Comparison of ENCODE assay signal across 22 cellular contexts in the genomic region with DNA sequence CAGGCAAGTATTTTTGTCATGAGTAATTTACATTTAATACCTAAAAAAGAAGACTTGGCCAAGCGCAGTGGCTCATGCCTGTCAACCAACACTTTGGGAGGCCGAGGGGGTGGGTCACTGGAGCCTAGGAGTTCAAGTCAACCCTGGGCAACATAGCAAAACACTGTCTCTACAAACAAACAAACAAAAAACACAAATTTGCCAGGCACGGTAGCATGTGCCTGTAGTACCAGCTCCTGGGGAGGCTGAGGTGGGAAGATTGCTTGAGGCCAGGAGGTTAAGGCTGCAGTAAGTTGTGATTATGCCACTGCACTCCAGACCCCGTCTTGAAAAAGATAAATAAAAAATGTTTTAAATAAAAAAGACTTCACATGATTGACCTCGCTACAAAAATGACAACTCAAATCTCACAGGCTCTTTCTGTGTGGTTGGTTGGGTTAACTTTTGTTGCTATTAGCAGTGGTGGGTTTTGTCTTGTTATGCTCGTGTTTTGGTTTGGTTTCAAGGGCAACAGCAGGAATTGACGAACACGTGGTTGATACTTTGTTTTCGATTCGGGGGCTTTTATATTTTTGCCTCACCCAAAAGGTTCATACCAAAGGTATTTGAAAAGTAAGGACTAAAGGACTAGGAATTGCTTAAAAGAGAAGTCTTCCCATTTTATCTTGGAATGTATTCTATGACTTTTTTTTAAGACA.
A peak's percentile ranks its signal among the peaks of the same experiment; 100 is the strongest.
DNase-seq lines count a peak whose midpoint lies in the region; ATAC-seq and TF ChIP-seq lines count a peak whose summit lies in the region.
"Had no signal": no experiment of that assay in that cellular context is flagged by ENCODE, and none has a peak within 500 bp of the region (broad histone marks: within the 10 kb centered on the region; RNA-seq: fewer than 3 reads in every experiment).

No MANE protein-coding gene starts in this region.

- CTCF ChIA-PET in GM10248 (lab: Yijun Ruan, JAX): no interaction called here

- peaks cover 100% of the 10 kb centered on the region for H3K79me2 ChIP-seq in OCI-LY1 (ENCODE audit: insufficient read depth, low read length)

- peak overlapping the region; percentile 88 for H3K27ac Mint-ChIP-seq in activated T-cell treated with anti-CD3 and anti-CD28 coated beads, Interleukin-2, amount 50 U/mL, for 24 hours
- peak overlapping the region; percentile 66 for H3K27ac Mint-ChIP-seq in stimulated activated memory B cell treated with anti-CD40 and anti-IgM and Interleukin-4, amounts not matched to agents 10 μg/mL and 1 μg/mL and 100 μg/mL, for 72 hours

- H3K36me3 Mint-ChIP-seq in activated T-cell treated with anti-CD3 and anti-CD28 coated beads, Interleukin-2, amount 50 U/mL, for 24 hours (ENCODE audit: low read depth): peaks cover 74% of the 10 kb centered on the region
- H3K36me3 Mint-ChIP-seq in stimulated activated memory B cell treated with anti-CD40 and anti-IgM and Interleukin-4, amounts not matched to agents 10 μg/mL and 1 μg/mL and 100 μg/mL, for 72 hours: peaks cover 60% of the 10 kb centered on the region

- H3K9me3 Mint-ChIP-seq in activated T-cell treated with anti-CD3 and anti-CD28 coated beads, Interleukin-2, amount 50 U/mL, for 24 hours: no peaks in the 10 kb centered on the region
- no peaks in the 10 kb centered on the region for H3K9me3 Mint-ChIP-seq in stimulated activated memory B cell treated with anti-CD40 and anti-IgM and Interleukin-4, amounts not matched to agents 10 μg/mL and 1 μg/mL and 100 μg/mL, for 72 hours
- H3K9me3 Mint-ChIP-seq: neural crest cell had no signal

- no peaks in the 10 kb centered on the region for H3K9me2 ChIP-seq in OCI-LY1 (ENCODE audit: low read depth, low read length)

- peaks cover 100% of the 10 kb centered on the region for H3K4me1 ChIP-seq in OCI-LY1 (ENCODE audit: insufficient read depth, low read length, severe bottlenecking)
- H3K4me1 ChIP-seq in HAP-1: peaks cover 26% of the 10 kb centered on the region

- peak overlapping the region; percentile 45 for H3K27ac ChIP-seq in OCI-LY1 (ENCODE audit: low read depth, low read length, poor library complexity, severe bottlenecking)
- H3K27ac ChIP-seq: epithelial cell of prostate, Peyer's patch had no signal

- no peaks in the 10 kb centered on the region; the same call in 1 of the 2 replicates for H3F3A ChIP-seq in OCI-LY1 (ENCODE audit: insufficient read depth, low read length)

- no peak overlapping the region for H2AFZ ChIP-seq in OCI-LY1 (ENCODE audit: low read length)

- no peaks in the 10 kb centered on the region for H3K27me3 ChIP-seq in OCI-LY1 (ENCODE audit: insufficient read depth, low read length)
- H3K27me3 ChIP-seq in HAP-1 (ENCODE audit: low read depth): no peaks in the 10 kb centered on the region
- H3K27me3 ChIP-seq: Peyer's patch had no signal

- no peak for ATAC-seq in stimulated activated memory B cell treated with anti-CD40 and anti-IgM and Interleukin-4, amounts not matched to agents 10 μg/mL and 1 μg/mL and 100 μg/mL, for 72 hours

- no peak for DNase-seq in activated T-cell treated with anti-CD3 and anti-CD28 coated beads, Interleukin-2, amount 50 U/mL, for 24 hours
- no peak for DNase-seq in activated T-cell treated with anti-CD3 and anti-CD28 coated beads, Interleukin-2, amount 50 U/mL, for 48 hours
- DNase-seq in dermis blood vessel endothelial cell: peak; percentile 15
- DNase-seq in superior temporal gyrus (ENCODE audit: extremely low spot score): no peak
- no peak for DNase-seq in HAP-1 (ENCODE audit: low spot score in 2 of 2)
- DNase-seq in GM10248 (ENCODE audit: extremely low spot score): no peak
- DNase-seq: ACHN; activated effector memory CD4-positive, alpha-beta T cell treated with Interleukin-2 at 50 U/mL for 16 hours; DND-41; mammary epithelial cell; NCI-H1417; NCI-H2171 treated with DMSO at 0.1 percent for 48 hours; NCI-H748 treated with DMSO at 0.1 percent for 48 hours; Peyer's patch; stimulated activated CD4-positive, alpha-beta T cell treated with anti-CD3 and anti-CD28 coated beads, Interleukin-12 subunit alpha, Interleukin-12 subunit beta, amount 100 ng/mL, for 4 hours; stimulated activated naive CD4-positive, alpha-beta T cell treated with Interleukin-2 at 50 U/mL for 16 hours; T-helper 9 cell had no signal

- POLR2A ChIA-PET in GM10248 (lab: Yijun Ruan, JAX): interaction anchor here (0.6 kb wide), 1 partner anchor 31 kb away, joined by 3 read pairs; no protein-coding TSS in a partner anchor

- TF ChIP-seq CTCF in OCI-LY1 (IDR thresholded peaks at IDR 0.05; ENCODE audit: low read length) (no peak), GM10248 (IDR thresholded peaks at IDR 0.05; ENCODE audit: control extremely low read depth, extremely low read depth, low read depth, missing control alignments) (no peak)

- in situ Hi-C loops in HAP-1 (cut with MboI; ENCODE audit: low sequenced_read_pairs): no loop called here

- peak overlapping the region; percentile 32 for H3K4me3 ChIP-seq in OCI-LY1 (ENCODE audit: low read depth, low read length, poor library complexity, severe bottlenecking)
- no peak overlapping the region for H3K4me3 ChIP-seq in HAP-1
- H3K4me3 ChIP-seq: coronary artery, Peyer's patch had no signal

- H3K27me3 Mint-ChIP-seq in activated T-cell treated with anti-CD3 and anti-CD28 coated beads, Interleukin-2, amount 50 U/mL, for 24 hours: no peaks in the 10 kb centered on the region
- no peaks in the 10 kb centered on the region for H3K27me3 Mint-ChIP-seq in stimulated activated memory B cell treated with anti-CD40 and anti-IgM and Interleukin-4, amounts not matched to agents 10 μg/mL and 1 μg/mL and 100 μg/mL, for 72 hours

- H3K36me3 ChIP-seq in OCI-LY1 (ENCODE audit: insufficient read depth, low read length): peaks cover 90% of the 10 kb centered on the region
- peaks cover 3% of the 10 kb centered on the region; the same call in 1 of the 2 replicates for H3K36me3 ChIP-seq in HAP-1 (replicated peaks)

- peak overlapping the region; percentile 81 for H3K4me2 ChIP-seq in OCI-LY1 (ENCODE audit: low read length)

- peak overlapping the region; percentile 9; the same call in 1 of the 2 replicates for H3K9ac ChIP-seq in OCI-LY1 (ENCODE audit: low read length)

- H4K20me1 ChIP-seq in OCI-LY1 (ENCODE audit: insufficient read depth, low read length): no peaks in the 10 kb centered on the region; the same call in 1 of the 2 replicates

- H3K9me3 ChIP-seq in OCI-LY1 (ENCODE audit: low read length) (no peaks in the 10 kb centered on the region), HAP-1 (no peaks in the 10 kb centered on the region)
- H3K9me3 ChIP-seq: Peyer's patch had no signal

- peaks cover 91% of the 10 kb centered on the region for H3K4me1 Mint-ChIP-seq in activated T-cell treated with anti-CD3 and anti-CD28 coated beads, Interleukin-2, amount 50 U/mL, for 24 hours (ENCODE audit: low read depth)
- peaks cover 91% of the 10 kb centered on the region for H3K4me1 Mint-ChIP-seq in stimulated activated memory B cell treated with anti-CD40 and anti-IgM and Interleukin-4, amounts not matched to agents 10 μg/mL and 1 μg/mL and 100 μg/mL, for 72 hours

- H3K4me3 Mint-ChIP-seq in activated T-cell treated with anti-CD3 and anti-CD28 coated beads, Interleukin-2, amount 50 U/mL, for 24 hours: peak overlapping the region; percentile 57
- peak overlapping the region; percentile 57 for H3K4me3 Mint-ChIP-seq in stimulated activated memory B cell treated with anti-CD40 and anti-IgM and Interleukin-4, amounts not matched to agents 10 μg/mL and 1 μg/mL and 100 μg/mL, for 72 hours
- H3K4me3 Mint-ChIP-seq: neural crest cell had no signal
